ENCODE assay signal across 8 cellular contexts in genomic region chr2:218290316-218291261, GRCh38. TPM values are rescaled to one million over a fixed set of nuclear protein-coding genes. Genes with fewer than 3 reads are reported as not detected.
DNase-seq lines count a peak whose midpoint lies in the region; ATAC-seq and TF ChIP-seq lines count a peak whose summit lies in the region.

No MANE protein-coding gene starts in this region.

- peaks cover 0 to 33% of the 10 kb centered on the region in 2 donors for H3K36me3 Mint-ChIP-seq in CD4-positive, alpha-beta memory T cell

- H3K4me3 ChIP-seq in CD4-positive, alpha-beta memory T cell (ENCODE audit: low read length in 2 of 2): peak overlapping the region; percentile 74 to 78
- H3K4me3 ChIP-seq in esophagus muscularis mucosa (peak overlapping the region; percentile 79 to 97 (median 88)), spleen (peak overlapping the region; percentile 48 to 92 (median 70))

- intact Hi-C loops in CD4-positive, alpha-beta memory T cell (cut with micrococcal nuclease): loop anchor here (1.0 kb wide), 1 partner anchor 72 kb away; no protein-coding TSS in a partner anchor
- intact Hi-C loops in esophagus muscularis mucosa (cut with DNase I): loop anchor here (2.0 kb wide), 1 partner anchor 106 kb away; no protein-coding TSS in a partner anchor
- intact Hi-C loops in spleen (cut with DNase I; ENCODE audit: low total_unique reads): loop anchor here (10.0 kb wide), 1 partner anchor 104 kb away; the partner anchor contains the start of gene CTDSP1

- peaks cover 48 to 92% (median 68%) of the 10 kb centered on the region in 4 donors for H3K4me1 Mint-ChIP-seq in CD4-positive, alpha-beta memory T cell

- TF ChIP-seq POLR2A in esophagus muscularis mucosa (IDR thresholded peaks at IDR 0.05; ENCODE audit: low read depth) (no peak), spleen (IDR thresholded peaks at IDR 0.05) (no peak)

- no peak for TF ChIP-seq CTCF in esophagus muscularis mucosa (IDR thresholded peaks at IDR 0.05)
- no peak for TF ChIP-seq CTCF in spleen (IDR thresholded peaks at IDR 0.05 in 8 of 11, conservative IDR thresholded peaks at IDR 0.05 in 3 of 11)

- TF ChIP-seq EP300 in esophagus muscularis mucosa (IDR thresholded peaks at IDR 0.05): no peak

- ATAC-seq in GM19438 (IDR thresholded peaks at IDR 0.05; ENCODE audit: low read depth, unreplicated experiment): peak; percentile 55
- ATAC-seq in HG03520 (IDR thresholded peaks at IDR 0.05; ENCODE audit: unreplicated experiment): peak; percentile 42

- no peaks in the 10 kb centered on the region for H3K36me3 ChIP-seq in CD4-positive, alpha-beta memory T cell (ENCODE audit: insufficient read depth, low read length)
- no peaks in the 10 kb centered on the region for H3K36me3 ChIP-seq in esophagus muscularis mucosa
- peaks cover 0 to 2% (median 0%) of the 10 kb centered on the region in 6 donors for H3K36me3 ChIP-seq in spleen

- H3K27ac ChIP-seq in CD4-positive, alpha-beta memory T cell (ENCODE audit: low read depth, low read length): peak overlapping the region; percentile 94
- peak overlapping the region; percentile 93 to 100 (median 96) for H3K27ac ChIP-seq in esophagus muscularis mucosa (replicated peaks in 1 of 4)
- peak overlapping the region; percentile 92 to 98 (median 96) for H3K27ac ChIP-seq in spleen

- CTCF ChIA-PET in CD4-positive, alpha-beta memory T cell (lab: Charles Lee; ENCODE audit: partially characterized antibody): interaction anchor here (0.8 to 20.1 kb wide), 18 partner anchors 8 to 175 kb away, joined by 3 to 446 read pairs (median 5); partner anchors contain the start of genes AAMP, CATIP, CTDSP1 and PNKD

- H3K9me3 ChIP-seq in CD4-positive, alpha-beta memory T cell (ENCODE audit: control insufficient read depth in 1 of 2, low read length in 2 of 2): no peaks in the 10 kb centered on the region
- H3K9me3 ChIP-seq in esophagus muscularis mucosa (no peaks in the 10 kb centered on the region), spleen (no peaks in the 10 kb centered on the region)

- no peaks in the 10 kb centered on the region for H3K27me3 Mint-ChIP-seq in CD4-positive, alpha-beta memory T cell

- peak overlapping the region; percentile 90 to 97 (median 96) for H3K4me3 Mint-ChIP-seq in CD4-positive, alpha-beta memory T cell

- H3K27ac Mint-ChIP-seq in CD4-positive, alpha-beta memory T cell: peak overlapping the region; percentile 98 to 100 (median 99)

- 56% methylated on average over 5 of the region's 12 CpGs for WGBS in esophagus muscularis mucosa
- WGBS in spleen, 5 donors: 30 to 40% (median 37%) methylated on average over 12 of the region's 12 CpGs

- peak; percentile 47 to 83 (median 59) for DNase-seq in CD4-positive, alpha-beta memory T cell
- DNase-seq in activated CD4-positive, alpha-beta T cell treated with anti-CD3 and anti-CD28 coated beads, Interleukin-2, amount 50 U/mL, for 48 hours: peak; percentile 47 to 61
- no peak for DNase-seq in esophagus muscularis mucosa (ENCODE audit: extremely low spot score)
- peak; percentile 92 for DNase-seq in spleen
- no peak for DNase-seq in hippocampal formation (lab: John Stamatoyannopoulos, UW)
- DNase-seq in NCI-H1694 treated with DMSO at 0.1 percent for 48 hours (lab: John Stamatoyannopoulos, UW): no peak

- H3K9me3 Mint-ChIP-seq in CD4-positive, alpha-beta memory T cell: no peaks in the 10 kb centered on the region

- POLR2A ChIA-PET in CD4-positive, alpha-beta memory T cell (lab: Charles Lee; ENCODE audit: partially characterized antibody): interaction anchor here (0.8 to 11.2 kb wide), 14 partner anchors 11 to 115 kb away, joined by 3 to 176 read pairs (median 6); partner anchors contain the start of genes AAMP and PNKD

- H3K27me3 ChIP-seq in CD4-positive, alpha-beta memory T cell (ENCODE audit: insufficient read depth, low read length): no peaks in the 10 kb centered on the region
- H3K27me3 ChIP-seq in esophagus muscularis mucosa: no peaks in the 10 kb centered on the region
- no peaks in the 10 kb centered on the region for H3K27me3 ChIP-seq in spleen (replicated peaks in 1 of 7)

- peaks cover 74% of the 10 kb centered on the region for H3K4me1 ChIP-seq in CD4-positive, alpha-beta memory T cell (ENCODE audit: insufficient read depth, low read length)
- H3K4me1 ChIP-seq in esophagus muscularis mucosa (peaks cover 67 to 82% (median 73%) of the 10 kb centered on the region in 4 donors), spleen (peaks cover 63 to 96% (median 82%) of the 10 kb centered on the region in 6 donors)

RNA-seq across cellular contexts. Expression of gene TMBIM1, which starts 1.7 kb away (rescaled TPM):
- total RNA-seq in CD4-positive, alpha-beta memory T cell: 100 to 1,000 TPM; 140 to 144 TPM
- 100 to 1,000 TPM; 176 to 220 TPM for polyA plus RNA-seq in CD4-positive, alpha-beta memory T cell
- total RNA-seq in esophagus muscularis mucosa: 100 to 1,000 TPM; 131 to 238 (median 197) TPM
- 100 to 1,000 TPM in 3 of 7 donors, 10 to 100 TPM in 4; 79.4 to 121 (median 95.9) TPM for total RNA-seq in spleen
- polyA plus RNA-seq in spleen: 10 to 100 TPM; 17.2 to 33.1 (median 27.4) TPM

RNA-seq across cellular contexts. Expression of gene PNKD, which starts 20.3 kb away (rescaled TPM):
- 10 to 100 TPM; 31.1 to 33.6 TPM for total RNA-seq in CD4-positive, alpha-beta memory T cell
- polyA plus RNA-seq in CD4-positive, alpha-beta memory T cell: 100 to 1,000 TPM in 1 of 2 donors, 10 to 100 TPM in 1; 84.3 to 101 TPM
- 10 to 100 TPM; 40.3 to 74.1 (median 56.5) TPM for total RNA-seq in esophagus muscularis mucosa
- 10 to 100 TPM; 41.4 to 61.2 (median 47.7) TPM for total RNA-seq in spleen
- polyA plus RNA-seq in spleen: 10 to 100 TPM; 69.0 to 92.1 (median 83.5) TPM

RNA-seq across cellular contexts. Expression of gene AAMP, which starts 20.7 kb away (rescaled TPM):
- 10 to 100 TPM; 66.2 to 66.3 TPM for total RNA-seq in CD4-positive, alpha-beta memory T cell
- 100 to 1,000 TPM in 1 of 2 donors, 10 to 100 TPM in 1; 78.9 to 101 TPM for polyA plus RNA-seq in CD4-positive, alpha-beta memory T cell
- total RNA-seq in esophagus muscularis mucosa (100 to 1,000 TPM; 104 to 169 (median 144) TPM), spleen (10 to 100 TPM; 55.6 to 84.6 (median 61.9) TPM)
- polyA plus RNA-seq in spleen: 10 to 100 TPM; 54.1 to 93.8 (median 65.6) TPM

RNA-seq across cellular contexts. Expression of gene GPBAR1, which starts 29.8 kb away (rescaled TPM):
- total RNA-seq in CD4-positive, alpha-beta memory T cell: 1 to 10 TPM; 1.0 to 1.2 TPM
- polyA plus RNA-seq in CD4-positive, alpha-beta memory T cell: under 1 TPM; 0.17 to 0.32 TPM
- total RNA-seq in esophagus muscularis mucosa (1 to 10 TPM in 3 of 4 donors, under 1 TPM in 1; 0.42 to 4.5 (median 3.9) TPM), spleen (10 to 100 TPM in 1 of 7 donors, 1 to 10 TPM in 6; 2.6 to 13.9 (median 7.3) TPM)
- polyA plus RNA-seq in spleen: 1 to 10 TPM; 1.4 to 9.0 (median 2.9) TPM

Comparison
In these comparisons a context has a peak if more than half of its experiments do, and no peak if none do; other contexts are left out.
1. DNase-seq: peak in CD4-positive, alpha-beta memory T cell (5 of 5), activated CD4-positive, alpha-beta T cell treated with anti-CD3 and anti-CD28 coated beads, Interleukin-2, amount 50 U/mL, for 48 hours (2 of 2) and spleen (single experiment); none in esophagus muscularis mucosa (single experiment), hippocampal formation (0 of 2) and NCI-H1694 treated with DMSO at 0.1 percent for 48 hours (single experiment).
2. Peak in every context shown above with its lines, with median percentiles within 50 percentile points of each other: H3K27ac ChIP-seq and H3K4me3 ChIP-seq.